In the genomic region with DNA sequence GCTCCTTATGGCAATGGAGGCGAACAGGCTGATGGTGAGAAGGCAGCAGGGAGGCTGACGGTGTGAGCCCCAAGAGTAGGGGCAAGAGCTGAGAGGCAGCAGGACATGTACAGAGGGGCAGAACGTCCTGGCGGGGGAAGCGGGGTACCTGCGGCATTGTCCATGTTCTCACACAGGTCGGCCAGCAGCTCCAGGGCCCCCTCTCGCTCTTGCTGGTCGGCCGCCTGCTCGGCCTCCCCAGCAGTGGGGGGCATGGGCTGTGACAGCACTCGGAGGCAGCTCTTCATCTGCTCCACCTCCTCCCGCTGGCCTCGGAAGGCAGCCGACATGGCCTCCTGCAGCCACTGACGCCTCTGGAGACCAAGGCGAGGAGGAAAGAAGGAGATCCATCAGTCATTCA, we compare ENCODE assay signal across 20 cellular contexts. TPM values are rescaled to one million over a fixed set of nuclear protein-coding genes. Genes with fewer than 3 reads are reported as not detected.
DNase-seq lines count a peak whose midpoint lies in the region; ATAC-seq and TF ChIP-seq lines count a peak whose summit lies in the region.
"Had no signal": no experiment of that assay in that cellular context is flagged by ENCODE, and none has a peak within 500 bp of the region (broad histone marks: within the 10 kb centered on the region; RNA-seq: fewer than 3 reads in every experiment).

No MANE protein-coding gene starts in this region.

- ATAC-seq in activated B cell treated with CpG ODN at 0.5 μM for 24 hours (ENCODE audit: low read depth) (no peak), naive B cell (ENCODE audit: low read depth in 2 of 2) (no peak), SK-N-SH treated with all-trans-retinoic acid at 6 μM for 48 hours (no peak), HG03108 (IDR thresholded peaks at IDR 0.05; ENCODE audit: unreplicated experiment) (no peak)
- ATAC-seq: stimulated activated naive CD8-positive, alpha-beta T cell treated with anti-CD3 and anti-CD28 coated beads, Interleukin-15, Interleukin-2, amounts not matched to agents 100 U/mL and 50 U/mL, for 24 hours had no signal

- no peaks in the 10 kb centered on the region for H3K27me3 Mint-ChIP-seq in activated naive CD4-positive, alpha-beta T cell treated with anti-CD3 and anti-CD28 coated beads for 36 hours (ENCODE audit: low read depth)
- H3K27me3 Mint-ChIP-seq in activated B cell treated with CpG ODN at 0.5 μM for 24 hours (no peaks in the 10 kb centered on the region), naive B cell (peaks cover 0 to 5% (median 0%) of the 10 kb centered on the region in 3 donors), type B pancreatic cell (no peaks in the 10 kb centered on the region)
- H3K27me3 Mint-ChIP-seq: activated naive CD8-positive, alpha-beta T cell had no signal

- CTCF ChIA-PET in activated naive CD4-positive, alpha-beta T cell treated with anti-CD3 and anti-CD28 coated beads for 36 hours (lab: Charles Lee), result no interaction called here
- CTCF ChIA-PET in activated B cell treated with CpG ODN at 0.5 μM for 24 hours (lab: Charles Lee), result interaction anchor here (1.4 kb wide), 1 partner anchor 18 kb away, joined by 3 read pairs; no protein-coding TSS in a partner anchor

- TF ChIP-seq CTCF in activated B cell treated with CpG ODN at 0.5 μM for 24 hours (IDR thresholded peaks at IDR 0.05), result no peak
- TF ChIP-seq CTCF in type B pancreatic cell (conservative IDR thresholded peaks at IDR 0.05), result no peak

- intact Hi-C loops in activated naive CD4-positive, alpha-beta T cell treated with anti-CD3 and anti-CD28 coated beads for 36 hours (cut with micrococcal nuclease), result no loop called here
- intact Hi-C loops in activated B cell treated with CpG ODN at 0.5 μM for 24 hours (cut with micrococcal nuclease), result loop anchor here (2.0 kb wide), 1 partner anchor 23 kb away; no protein-coding TSS in a partner anchor

- no peak overlapping the region for H3K27ac Mint-ChIP-seq in activated naive CD4-positive, alpha-beta T cell treated with anti-CD3 and anti-CD28 coated beads for 36 hours
- peak overlapping the region; percentile 93 for H3K27ac Mint-ChIP-seq in activated B cell treated with CpG ODN at 0.5 μM for 24 hours
- peak overlapping the region in 4 of 6 donors; percentile 42 to 99 (median 91) for H3K27ac Mint-ChIP-seq in naive B cell
- no peak overlapping the region for H3K27ac Mint-ChIP-seq in type B pancreatic cell
- H3K27ac Mint-ChIP-seq: activated naive CD8-positive, alpha-beta T cell; HFFc6 had no signal

- POLR2A ChIA-PET in activated B cell treated with CpG ODN at 0.5 μM for 24 hours (lab: Charles Lee), result interaction anchor here (1.6 to 11.6 kb wide), 3 partner anchors 21 to 322 kb away, joined by 6 to 277 read pairs (median 13); partner anchors contain the start of genes FIZ1, PPP6R1 and UBE2S

- H3K4me3 Mint-ChIP-seq in activated naive CD4-positive, alpha-beta T cell treated with anti-CD3 and anti-CD28 coated beads for 36 hours, result peak overlapping the region; percentile 17
- H3K4me3 Mint-ChIP-seq in activated B cell treated with CpG ODN at 0.5 μM for 24 hours (no peak overlapping the region), naive B cell (peak overlapping the region in 7 of 8 donors; percentile 10 to 100 (median 74)), type B pancreatic cell (peak overlapping the region; percentile 63)
- H3K4me3 Mint-ChIP-seq: HFFc6 had no signal

- H3K4me1 Mint-ChIP-seq in activated naive CD4-positive, alpha-beta T cell treated with anti-CD3 and anti-CD28 coated beads for 36 hours (ENCODE audit: low read depth), result peaks cover 23% of the 10 kb centered on the region
- peaks cover 69% of the 10 kb centered on the region for H3K4me1 Mint-ChIP-seq in activated B cell treated with CpG ODN at 0.5 μM for 24 hours
- H3K4me1 Mint-ChIP-seq in naive B cell, result peaks cover 43 to 71% (median 54%) of the 10 kb centered on the region in 3 donors
- H3K4me1 Mint-ChIP-seq in type B pancreatic cell (ENCODE audit: unreplicated experiment), result peaks cover 22% of the 10 kb centered on the region

- peaks cover 12% of the 10 kb centered on the region for H3K36me3 Mint-ChIP-seq in activated naive CD4-positive, alpha-beta T cell treated with anti-CD3 and anti-CD28 coated beads for 36 hours (ENCODE audit: low read depth)
- peaks cover 43% of the 10 kb centered on the region for H3K36me3 Mint-ChIP-seq in activated B cell treated with CpG ODN at 0.5 μM for 24 hours (ENCODE audit: low read depth)
- peaks cover 0 to 7% of the 10 kb centered on the region in 2 donors for H3K36me3 Mint-ChIP-seq in naive B cell
- H3K36me3 Mint-ChIP-seq in type B pancreatic cell, result peaks cover 7% of the 10 kb centered on the region

- DNase-seq in activated naive CD4-positive, alpha-beta T cell treated with anti-CD3 and anti-CD28 coated beads for 36 hours, result no peak
- no peak for DNase-seq in activated naive CD4-positive, alpha-beta T cell treated with anti-CD3 and anti-CD28 coated beads, Interleukin-2, amount 50 U/mL, for 16 hours
- DNase-seq in activated B cell treated with CpG ODN at 0.5 μM for 24 hours (no peak), naive B cell (no peak), type B pancreatic cell (ENCODE audit: extremely low spot score, unreplicated experiment) (no peak), NCI-H2081 (lab: John Stamatoyannopoulos, UW) (no peak)
- DNase-seq: Calu3; erythroblast; HFFc6; NCI-H1694 treated with DMSO at 0.1 percent for 48 hours; NCI-H446; stimulated activated naive CD8-positive, alpha-beta T cell treated with anti-CD3 and anti-CD28 coated beads, Interleukin-15, Interleukin-2, amounts not matched to agents 100 U/mL and 50 U/mL, for 24 hours; WERI-Rb-1 had no signal

- H3K9me3 Mint-ChIP-seq in activated naive CD4-positive, alpha-beta T cell treated with anti-CD3 and anti-CD28 coated beads for 36 hours, result no peaks in the 10 kb centered on the region
- H3K9me3 Mint-ChIP-seq in activated B cell treated with CpG ODN at 0.5 μM for 24 hours (no peaks in the 10 kb centered on the region), naive B cell (no peaks in the 10 kb centered on the region), type B pancreatic cell (no peaks in the 10 kb centered on the region)
- H3K9me3 Mint-ChIP-seq: HFFc6 had no signal

TF ChIP-seq in SK-N-SH treated with all-trans-retinoic acid at 6 μM for 48 hours, 23 proteins besides CTCF, POLR2A, EP300 and RAD21 (continues in another document):
- no peak for TF ChIP-seq ZFP3 (CRISPR knock-in tag; IDR thresholded peaks at IDR 0.05)
- TF ChIP-seq OSR1 (CRISPR knock-in tag; IDR thresholded peaks at IDR 0.05), result no peak
- TF ChIP-seq PPARA (CRISPR knock-in tag; IDR thresholded peaks at IDR 0.05; ENCODE audit: borderline replicate concordance), result no peak
- no peak for TF ChIP-seq TCF4 (CRISPR knock-in tag; IDR thresholded peaks at IDR 0.05; ENCODE audit: borderline replicate concordance)
- TF ChIP-seq GLIS3 (CRISPR knock-in tag; IDR thresholded peaks at IDR 0.05), result no peak
- no peak for TF ChIP-seq ZFP30 (CRISPR knock-in tag; IDR thresholded peaks at IDR 0.05)
- no peak for TF ChIP-seq ZNF8 (CRISPR knock-in tag; IDR thresholded peaks at IDR 0.05)
- no peak for TF ChIP-seq ZC3H10 (CRISPR knock-in tag; IDR thresholded peaks at IDR 0.05)
- no peak for TF ChIP-seq ZNF70 (CRISPR knock-in tag; IDR thresholded peaks at IDR 0.05)
- TF ChIP-seq RARB (CRISPR knock-in tag; IDR thresholded peaks at IDR 0.05), result no peak
- no peak for TF ChIP-seq ARNTL (CRISPR knock-in tag; IDR thresholded peaks at IDR 0.05; ENCODE audit: borderline replicate concordance, low read depth)
- no peak for TF ChIP-seq SNAI2 (CRISPR knock-in tag; IDR thresholded peaks at IDR 0.05)
- no peak for TF ChIP-seq CREB5 (CRISPR knock-in tag; IDR thresholded peaks at IDR 0.05; ENCODE audit: low read depth)

RNA-seq across cellular contexts. Expression of gene HSPBP1, which starts 2.4 kb away (rescaled TPM):
- total RNA-seq in activated naive CD4-positive, alpha-beta T cell treated with anti-CD3 and anti-CD28 coated beads for 36 hours, result 10 to 100 TPM; 44.3 to 45.0 TPM
- total RNA-seq in activated B cell treated with CpG ODN at 0.5 μM for 24 hours (32.2 and 32.9 TPM in 2 replicates), type B pancreatic cell (ENCODE audit: low replicate concordance) (37.8 and 50.7 TPM in 2 replicates)
- 10 to 100 TPM; 22.6 to 40.0 (median 32.6) TPM for polyA plus RNA-seq in naive B cell (ENCODE audit: low read depth in 6 of 6)

RNA-seq across cellular contexts. Expression of gene BRSK1, which starts 6.3 kb away (rescaled TPM):
- 1 to 10 TPM; 1.4 to 2.2 TPM for total RNA-seq in activated naive CD4-positive, alpha-beta T cell treated with anti-CD3 and anti-CD28 coated beads for 36 hours
- total RNA-seq in activated B cell treated with CpG ODN at 0.5 μM for 24 hours (1.3 and 2.7 TPM in 2 replicates), type B pancreatic cell (ENCODE audit: low replicate concordance) (9.8 and 32.3 TPM in 2 replicates)
- polyA plus RNA-seq in naive B cell (ENCODE audit: low read depth in 6 of 6), result not detected

RNA-seq across cellular contexts. Expression of gene PPP6R1, which starts 18.7 kb away (rescaled TPM):
- total RNA-seq in activated naive CD4-positive, alpha-beta T cell treated with anti-CD3 and anti-CD28 coated beads for 36 hours, result 100 to 1,000 TPM; 166 to 174 TPM
- 203 and 220 TPM in 2 replicates for total RNA-seq in activated B cell treated with CpG ODN at 0.5 μM for 24 hours
- 10 to 100 TPM; 21.4 to 81.1 (median 41.1) TPM for polyA plus RNA-seq in naive B cell (ENCODE audit: low read depth in 6 of 6)
- total RNA-seq in type B pancreatic cell (ENCODE audit: low replicate concordance), result 71.5 and 72.3 TPM in 2 replicates

RNA-seq across cellular contexts. Expression of gene TMEM150B, which starts 47.6 kb away (rescaled TPM):
- not detected for total RNA-seq in activated naive CD4-positive, alpha-beta T cell treated with anti-CD3 and anti-CD28 coated beads for 36 hours
- total RNA-seq in activated B cell treated with CpG ODN at 0.5 μM for 24 hours (not detected in 2 replicates), type B pancreatic cell (ENCODE audit: low replicate concordance) (1.2 and 1.6 TPM in 2 replicates)
- polyA plus RNA-seq in naive B cell (ENCODE audit: low read depth in 6 of 6), result not detected
- total RNA-seq: Calu3, G401, glomerular endothelial cell, HFFc6, M059J, renal cortical epithelial cell had no signal

RNA-seq across cellular contexts. Expression of gene TMEM86B, which starts 48.9 kb away (rescaled TPM):
- 1 to 10 TPM; 6.1 to 6.8 TPM for total RNA-seq in activated naive CD4-positive, alpha-beta T cell treated with anti-CD3 and anti-CD28 coated beads for 36 hours
- total RNA-seq in activated B cell treated with CpG ODN at 0.5 μM for 24 hours (12.6 and 14.8 TPM in 2 replicates), type B pancreatic cell (ENCODE audit: low replicate concordance) (14.4 and 19.0 TPM in 2 replicates)
- 1 to 10 TPM in 2 of 6 donors, under 1 TPM in 2, not detected in 2; 0.25 to 1.5 (median 0.76) TPM for polyA plus RNA-seq in naive B cell (ENCODE audit: low read depth in 6 of 6)

Comparison
In these comparisons a context has a peak if more than half of its experiments do, and no peak if none do; other contexts are left out.
1. H3K27ac Mint-ChIP-seq: peak in activated B cell treated with CpG ODN at 0.5 μM for 24 hours (single experiment) and naive B cell (4 of 6); none in activated naive CD4-positive, alpha-beta T cell treated with anti-CD3 and anti-CD28 coated beads for 36 hours (single experiment) and type B pancreatic cell (single experiment).